In genomic region chr3:44321335-44321734, GRCh38 we compare ENCODE assay signal across 1 cellular context.
TF ChIP-seq lines count a peak whose summit lies in the region.

No MANE protein-coding gene starts in this region.

TF ChIP-seq in HepG2, 621 proteins besides CTCF, POLR2A, EP300 and RAD21 (continued from another document and continues in another):
- TF ChIP-seq PAXIP1 (CRISPR knock-in tag; conservative IDR thresholded peaks at IDR 0.05) (peak; percentile 94), SNAPC4 (CRISPR knock-in tag; IDR thresholded peaks at IDR 0.05) (no peak), RAD51 (IDR thresholded peaks at IDR 0.05; ENCODE audit: borderline replicate concordance) (no peak), TBP (CRISPR knock-in tag; IDR thresholded peaks at IDR 0.05) (no peak), AFF4 (CRISPR knock-in tag; IDR thresholded peaks at IDR 0.05) (no peak), ZFP37 (CRISPR knock-in tag; IDR thresholded peaks at IDR 0.05; ENCODE audit: borderline replicate concordance) (no peak), TCF12 (IDR thresholded peaks at IDR 0.05) (no peak), TCF12 (CRISPR knock-in tag; IDR thresholded peaks at IDR 0.05) (no peak), HMG20B (CRISPR knock-in tag; conservative IDR thresholded peaks at IDR 0.05) (0 out of 2 replicates have a peak, but pooled peaks have one; percentile 52), SKIL (CRISPR knock-in tag; IDR thresholded peaks at IDR 0.05; ENCODE audit: borderline replicate concordance) (peak; percentile 90), ZNF263 (CRISPR knock-in tag; IDR thresholded peaks at IDR 0.05) (no peak), NR2F6 (IDR thresholded peaks at IDR 0.05) (peak; percentile 70), NR2F6 (CRISPR knock-in tag; IDR thresholded peaks at IDR 0.05) (peak; percentile 79), THAP9 (CRISPR knock-in tag; IDR thresholded peaks at IDR 0.05; ENCODE audit: borderline replicate concordance) (no peak), THAP7 (CRISPR knock-in tag; IDR thresholded peaks at IDR 0.05) (no peak), HDAC2 (CRISPR knock-in tag; IDR thresholded peaks at IDR 0.05) (peak; percentile 83), CERS6 (CRISPR knock-in tag; IDR thresholded peaks at IDR 0.05) (no peak), ZBTB7B (CRISPR knock-in tag; IDR thresholded peaks at IDR 0.05) (0 out of 2 replicates have a peak, but pooled peaks have one; percentile 51), ZNF839 (CRISPR knock-in tag; IDR thresholded peaks at IDR 0.05; ENCODE audit: borderline replicate concordance) (no peak), KLF15 (CRISPR knock-in tag; IDR thresholded peaks at IDR 0.05; ENCODE audit: borderline replicate concordance) (no peak), MYNN (CRISPR knock-in tag; IDR thresholded peaks at IDR 0.05; ENCODE audit: low read depth) (no peak), NCOA1 (CRISPR knock-in tag; IDR thresholded peaks at IDR 0.05) (no peak), NFIB (CRISPR knock-in tag; IDR thresholded peaks at IDR 0.05; ENCODE audit: borderline replicate concordance) (no peak), TRIM24 (CRISPR knock-in tag; IDR thresholded peaks at IDR 0.05) (no peak), ZNF276 (CRISPR knock-in tag; IDR thresholded peaks at IDR 0.05; ENCODE audit: low read depth) (no peak), ZNF746 (CRISPR knock-in tag; IDR thresholded peaks at IDR 0.05) (no peak; the same call in 1 of the 2 replicates), TFDP2 (CRISPR knock-in tag; IDR thresholded peaks at IDR 0.05) (no peak), KAT8 (CRISPR knock-in tag; IDR thresholded peaks at IDR 0.05) (peak; percentile 79), NR3C1 (CRISPR knock-in tag; IDR thresholded peaks at IDR 0.05) (no peak), ZNF883 (CRISPR knock-in tag; IDR thresholded peaks at IDR 0.05; ENCODE audit: not compliant biosample characterization) (no peak), ZNF615 (CRISPR knock-in tag; IDR thresholded peaks at IDR 0.05; ENCODE audit: borderline replicate concordance) (no peak), FOXJ3 (CRISPR knock-in tag; IDR thresholded peaks at IDR 0.05; ENCODE audit: borderline replicate concordance) (peak; percentile 55; the same call in 1 of the 2 replicates)
